8 cellular contexts compared by ENCODE assay signal in genomic region chr6:113632220-113632864, GRCh38.
DNase-seq lines count a peak whose midpoint lies in the region; ATAC-seq and TF ChIP-seq lines count a peak whose summit lies in the region.

No MANE protein-coding gene starts in this region.

- DNase-seq in AG10803 (ENCODE audit: low read depth) (peak; percentile 94), T1000 (lab: John Stamatoyannopoulos, UW) (peak; percentile 31), omental fat pad (ENCODE audit: low spot score) (no peak), pons (ENCODE audit: low spot score) (no peak), NCI-H345 (lab: John Stamatoyannopoulos, UW) (no peak)

- ATAC-seq in HG03175 (IDR thresholded peaks at IDR 0.05; ENCODE audit: unreplicated experiment) (peak; percentile 41), esophagus mucosa (peak; percentile 96), omental fat pad (ENCODE audit: low FRiP score) (peak; percentile 83)

- peak; percentile 79 for TF ChIP-seq POLR2A in GM19193 (IDR thresholded peaks at IDR 0.05; ENCODE audit: extremely low read depth, insufficient read depth, insufficient read length)

- H3K4me3 ChIP-seq in AG10803 (ENCODE audit: low read length): peak overlapping the region; percentile 50

- TF ChIP-seq CTCF in AG10803 (conservative IDR thresholded peaks at IDR 0.05; ENCODE audit: low read length) (no peak), omental fat pad (IDR thresholded peaks at IDR 0.05) (no peak)

Comparison
In these comparisons a context has a peak if more than half of its experiments do, and no peak if none do; other contexts are left out.
1. DNase-seq: peak in AG10803 (single experiment) and T1000 (single experiment); none in omental fat pad (single experiment), pons (single experiment) and NCI-H345 (single experiment).
2. ATAC-seq: peak in every context shown above with its lines; median percentile 96 in esophagus mucosa; 83 in omental fat pad; 41 in HG03175.